In genomic region chr5:103668281-103668680, GRCh38 we compare ENCODE assay signal across 17 cellular contexts.
DNase-seq lines count a peak whose midpoint lies in the region; ATAC-seq, FAIRE-seq and TF ChIP-seq lines count a peak whose summit lies in the region.
"Had no signal": no experiment of that assay in that cellular context is flagged by ENCODE, and none has a peak within 500 bp of the region (broad histone marks: within the 10 kb centered on the region; RNA-seq: fewer than 3 reads in every experiment).

No MANE protein-coding gene starts in this region.

- peaks cover 5% of the 10 kb centered on the region for H3K36me3 Mint-ChIP-seq in nephron progenitor cell (ENCODE audit: low read depth)
- H3K36me3 Mint-ChIP-seq in activated T-cell treated with anti-CD3 and anti-CD28 coated beads, Interleukin-2, amount 50 U/mL, for 4 hours (ENCODE audit: insufficient read depth), result no peaks in the 10 kb centered on the region
- H3K36me3 Mint-ChIP-seq: CD4-positive, CD25-positive, alpha-beta regulatory T cell had no signal

- H3K4me2 ChIP-seq in endothelial cell of umbilical vein (ENCODE audit: insufficient read depth, low read length), result peak overlapping the region; percentile 87
- H3K4me2 ChIP-seq: BLaER1 treated with 17β-estradiol and CSF1 and Interleukin-3, amounts not matched to agents 10 nM and 100 nM had no signal

- CTCF ChIA-PET in endothelial cell of umbilical vein (lab: Charles Lee), result interaction anchor here (0.8 to 3.3 kb wide), 8 partner anchors 17 to 521 kb away, joined by 3 to 12 read pairs (median 4); no protein-coding TSS in a partner anchor

- intact Hi-C loops in endothelial cell of umbilical vein (cut with micrococcal nuclease), result loop anchor here (1.0 kb wide), 1 partner anchor 106 kb away; the partner anchor contains the start of gene NUDT12

- H3K9me3 ChIP-seq in endothelial cell of umbilical vein (replicated peaks; ENCODE audit: control insufficient read depth, insufficient read depth, low read length), result no peaks in the 10 kb centered on the region

- BruUV-seq in endothelial cell of umbilical vein (replicated peaks; lab: Mats Ljungman, UMichigan), result no TSS peak

- no peak for TF ChIP-seq POLR2A in endothelial cell of umbilical vein (IDR thresholded peaks at IDR 0.05; ENCODE audit: low read depth, low read length)

- no peak overlapping the region for H3K4me3 ChIP-seq in endothelial cell of umbilical vein (replicated peaks in 1 of 3; ENCODE audit: insufficient read depth in 1 of 3, low read depth in 1 of 3, low read length in 3 of 3)
- H3K4me3 ChIP-seq: BLaER1 treated with 17β-estradiol and CSF1 and Interleukin-3, amounts not matched to agents 10 nM and 100 nM had no signal

- peaks cover 19% of the 10 kb centered on the region for H3K4me1 Mint-ChIP-seq in nephron progenitor cell
- H3K4me1 Mint-ChIP-seq in activated T-cell treated with anti-CD3 and anti-CD28 coated beads, Interleukin-2, amount 50 U/mL, for 4 hours (ENCODE audit: low read depth), result no peaks in the 10 kb centered on the region
- H3K4me1 Mint-ChIP-seq: CD4-positive, CD25-positive, alpha-beta regulatory T cell had no signal

- peak; percentile 36 for DNase-seq in NCI-H510A treated with DMSO at 0.1 percent for 48 hours (lab: John Stamatoyannopoulos, UW)
- DNase-seq in NCI-H510A (lab: John Stamatoyannopoulos, UW), result no peak
- peak; percentile 34 for DNase-seq in NCI-H69 (lab: John Stamatoyannopoulos, UW)
- DNase-seq in endothelial cell of umbilical vein (ENCODE audit: low read depth, low spot score), result peak; percentile 84
- no peak for DNase-seq in nephron progenitor cell
- no peak for DNase-seq in activated T-cell treated with anti-CD3 and anti-CD28 coated beads, Interleukin-2, amount 50 U/mL, for 4 hours
- DNase-seq: ACHN; Calu3; CD4-positive, CD25-positive, alpha-beta regulatory T cell; DND-41; GDM1 had no signal

- H3K27me3 ChIP-seq in endothelial cell of umbilical vein (ENCODE audit: control insufficient read depth in 2 of 2, insufficient read depth in 2 of 2, low read length in 2 of 2), result no peaks in the 10 kb centered on the region
- H3K27me3 ChIP-seq: BLaER1 treated with 17β-estradiol and CSF1 and Interleukin-3, amounts not matched to agents 10 nM and 100 nM had no signal

- H3K4me1 ChIP-seq in endothelial cell of umbilical vein (ENCODE audit: control insufficient read depth, extremely low read depth, insufficient read depth, low read length), result peaks cover 32% of the 10 kb centered on the region
- H3K4me1 ChIP-seq: BLaER1 treated with 17β-estradiol and CSF1 and Interleukin-3, amounts not matched to agents 10 nM and 100 nM had no signal

- H3K79me2 ChIP-seq in endothelial cell of umbilical vein (ENCODE audit: control insufficient read depth, insufficient read depth, low read length), result no peaks in the 10 kb centered on the region

- peak overlapping the region; percentile 84 for H3K27ac ChIP-seq in endothelial cell of umbilical vein (ENCODE audit: insufficient read depth, low read depth, low read length)
- H3K27ac ChIP-seq: BLaER1 treated with 17β-estradiol and CSF1 and Interleukin-3, amounts not matched to agents 10 nM and 100 nM had no signal

- H2AFZ ChIP-seq in endothelial cell of umbilical vein (ENCODE audit: low read depth, low read length), result peak overlapping the region; percentile 12

- no peaks in the 10 kb centered on the region for H3K9me1 ChIP-seq in endothelial cell of umbilical vein (replicated peaks; ENCODE audit: control insufficient read depth, extremely low read depth, insufficient read depth, low read length)

- H3K4me3 Mint-ChIP-seq in nephron progenitor cell, result no peak overlapping the region
- no peak overlapping the region for H3K4me3 Mint-ChIP-seq in activated T-cell treated with anti-CD3 and anti-CD28 coated beads, Interleukin-2, amount 50 U/mL, for 4 hours
- H3K4me3 Mint-ChIP-seq: CD4-positive, CD25-positive, alpha-beta regulatory T cell had no signal

- peaks cover 2% of the 10 kb centered on the region for H3K27me3 Mint-ChIP-seq in nephron progenitor cell (ENCODE audit: low read depth, poor library complexity)
- H3K27me3 Mint-ChIP-seq in activated T-cell treated with anti-CD3 and anti-CD28 coated beads, Interleukin-2, amount 50 U/mL, for 4 hours (ENCODE audit: low read depth), result no peaks in the 10 kb centered on the region
- H3K27me3 Mint-ChIP-seq: CD4-positive, CD25-positive, alpha-beta regulatory T cell had no signal

- peak overlapping the region; percentile 21 for H3K27ac Mint-ChIP-seq in nephron progenitor cell

- POLR2A ChIA-PET in endothelial cell of umbilical vein (lab: Charles Lee), result no interaction called here

- dilution Hi-C loops in endothelial cell of umbilical vein (cut with MboI; ENCODE audit: extremely low pct_ligation_motif_present, low sequenced_read_pairs), result no loop called here

- no peak for TF ChIP-seq CTCF in endothelial cell of umbilical vein (IDR thresholded peaks at IDR 0.05; ENCODE audit: extremely low read depth in 1 of 2, insufficient read depth in 1 of 2, low read depth in 1 of 2, low read length in 2 of 2)
- TF ChIP-seq CTCF in nephron progenitor cell (IDR thresholded peaks at IDR 0.05), result no peak

- peak overlapping the region; percentile 14 for H3K9ac ChIP-seq in endothelial cell of umbilical vein (replicated peaks; ENCODE audit: extremely low read depth, insufficient read depth, low read length)
- H3K9ac ChIP-seq: BLaER1 treated with 17β-estradiol and CSF1 and Interleukin-3, amounts not matched to agents 10 nM and 100 nM had no signal

- ATAC-seq in activated T-cell treated with anti-CD3 and anti-CD28 coated beads, Interleukin-2, amount 50 U/mL, for 4 hours, result no peak
- ATAC-seq in HG03565 (IDR thresholded peaks at IDR 0.05; ENCODE audit: unreplicated experiment) (no peak), HG02981 (IDR thresholded peaks at IDR 0.05; ENCODE audit: unreplicated experiment) (no peak)
- ATAC-seq: HCT116 had no signal

- no peaks in the 10 kb centered on the region for H4K20me1 ChIP-seq in endothelial cell of umbilical vein (replicated peaks; ENCODE audit: control insufficient read depth, extremely low read depth, insufficient read depth, low read length)
- H4K20me1 ChIP-seq: BLaER1 treated with 17β-estradiol and CSF1 and Interleukin-3, amounts not matched to agents 10 nM and 100 nM had no signal

- peak; percentile 83 for FAIRE-seq in endothelial cell of umbilical vein (lab: Jason Lieb, UNC)
- FAIRE-seq: GM19239, H54 had no signal

- peaks cover 24% of the 10 kb centered on the region for H3K9me3 Mint-ChIP-seq in nephron progenitor cell
- peaks cover 6% of the 10 kb centered on the region for H3K9me3 Mint-ChIP-seq in activated T-cell treated with anti-CD3 and anti-CD28 coated beads, Interleukin-2, amount 50 U/mL, for 4 hours

- H3K36me3 ChIP-seq in endothelial cell of umbilical vein (ENCODE audit: control insufficient read depth in 2 of 2, extremely low read depth in 1 of 2, insufficient read depth in 2 of 2, low read length in 2 of 2), result no peaks in the 10 kb centered on the region
- H3K36me3 ChIP-seq: BLaER1 treated with 17β-estradiol and CSF1 and Interleukin-3, amounts not matched to agents 10 nM and 100 nM had no signal

TF ChIP-seq in endothelial cell of umbilical vein, 7 proteins besides CTCF, POLR2A, EP300 and RAD21:
- TF ChIP-seq FOS (IDR thresholded peaks at IDR 0.05; ENCODE audit: borderline replicate concordance, insufficient read depth, low read length), result peak; percentile 77
- no peak for TF ChIP-seq EZH2 (IDR thresholded peaks at IDR 0.05; ENCODE audit: borderline replicate concordance, low read depth, low read length, severe bottlenecking)
- TF ChIP-seq GATA2 (IDR thresholded peaks at IDR 0.05; ENCODE audit: insufficient read depth, insufficient read length, low read depth, low read length), result peak; percentile 56
- TF ChIP-seq POLR2AphosphoS5 (IDR thresholded peaks at IDR 0.05; ENCODE audit: insufficient read depth, low read depth, low read length), result peak; percentile 39
- TF ChIP-seq JUN (IDR thresholded peaks at IDR 0.05; ENCODE audit: borderline replicate concordance, insufficient read depth, insufficient read length, low read depth), result peak; percentile 18
- no peak for TF ChIP-seq MYC (IDR thresholded peaks at IDR 0.05; ENCODE audit: low read depth, low read length)
- no peak for TF ChIP-seq MAX (IDR thresholded peaks at IDR 0.05; ENCODE audit: insufficient read depth, insufficient read length)

Comparison
In these comparisons a context has a peak if more than half of its experiments do, and no peak if none do; other contexts are left out.
1. DNase-seq: peak in NCI-H510A treated with DMSO at 0.1 percent for 48 hours (single experiment), NCI-H69 (single experiment) and endothelial cell of umbilical vein (single experiment); none in NCI-H510A (single experiment), nephron progenitor cell (single experiment) and activated T-cell treated with anti-CD3 and anti-CD28 coated beads, Interleukin-2, amount 50 U/mL, for 4 hours (single experiment).